In the genomic region with DNA sequence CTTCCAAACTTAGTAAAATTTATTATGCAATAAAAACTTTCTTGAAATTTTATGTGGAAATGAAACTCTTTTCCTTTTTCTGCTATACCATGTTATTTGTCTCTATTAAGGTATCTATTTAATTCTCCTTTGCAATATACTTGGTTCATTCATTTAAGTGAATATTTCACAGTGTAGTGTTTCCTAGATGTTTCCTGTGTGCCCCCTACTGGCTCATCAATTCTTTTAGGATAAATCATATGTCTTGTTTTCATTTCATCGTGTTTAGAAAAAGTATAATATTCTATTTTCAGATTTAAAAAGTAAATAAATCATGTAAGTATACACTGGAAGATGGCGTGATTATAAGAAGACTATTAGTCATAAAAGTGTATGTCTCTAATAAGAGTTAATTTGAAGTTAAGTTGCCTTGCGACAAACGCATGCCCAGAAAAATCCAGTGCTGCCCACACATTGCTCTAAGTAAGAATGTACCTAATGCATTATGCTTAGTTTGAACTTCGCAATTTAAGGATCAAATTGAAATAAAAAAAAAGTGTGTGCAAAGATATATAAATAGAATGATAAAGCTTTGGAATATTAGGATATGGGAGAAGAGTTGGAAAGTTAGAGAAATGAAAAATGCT, we compare ENCODE assay signal across 1 cellular context.
TF ChIP-seq lines count a peak whose summit lies in the region.

No MANE protein-coding gene starts in this region.

TF ChIP-seq in GM12878, 131 proteins besides CTCF, POLR2A, EP300 and RAD21 (continued from another document):
- TF ChIP-seq, protein P1, sequence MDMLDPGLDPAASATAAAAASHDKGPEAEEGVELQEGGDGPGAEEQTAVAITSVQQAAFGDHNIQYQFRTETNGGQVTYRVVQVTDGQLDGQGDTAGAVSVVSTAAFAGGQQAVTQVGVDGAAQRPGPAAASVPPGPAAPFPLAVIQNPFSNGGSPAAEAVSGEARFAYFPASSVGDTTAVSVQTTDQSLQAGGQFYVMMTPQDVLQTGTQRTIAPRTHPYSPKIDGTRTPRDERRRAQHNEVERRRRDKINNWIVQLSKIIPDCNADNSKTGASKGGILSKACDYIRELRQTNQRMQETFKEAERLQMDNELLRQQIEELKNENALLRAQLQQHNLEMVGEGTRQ (IDR thresholded peaks at IDR 0.05; ENCODE audit: borderline replicate concordance, low read depth, low read length), result no peak
- TF ChIP-seq SMC3 (IDR thresholded peaks at IDR 0.05; ENCODE audit: borderline replicate concordance, low read length), result peak; percentile 75; the same call in 1 of the 2 replicates
